ENCODE assay signal across 1 cellular context in the genomic region with DNA sequence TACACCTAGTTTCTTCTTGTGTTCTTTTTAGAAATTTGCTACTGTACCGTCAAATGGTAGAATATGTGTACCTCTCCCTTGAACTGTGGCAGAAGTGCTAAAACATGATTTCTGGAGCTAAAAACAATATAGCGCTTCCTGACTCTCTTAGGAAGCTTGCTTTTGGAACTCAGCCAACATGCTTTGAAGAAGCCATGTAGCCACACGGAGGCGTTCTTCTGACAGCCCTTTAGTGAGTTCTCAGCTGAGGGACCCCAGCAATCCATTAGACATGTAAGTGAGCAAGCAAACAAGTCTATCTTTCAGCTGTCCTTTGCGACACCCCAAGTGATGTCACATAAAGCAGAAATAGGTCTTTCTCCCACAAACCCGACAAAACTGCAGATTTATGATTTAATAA.
TF ChIP-seq lines count a peak whose summit lies in the region.

No MANE protein-coding gene starts in this region.

TF ChIP-seq in GM23338, 12 proteins besides CTCF, POLR2A, EP300 and RAD21 (continued from another document):
- TF ChIP-seq, protein P1, sequence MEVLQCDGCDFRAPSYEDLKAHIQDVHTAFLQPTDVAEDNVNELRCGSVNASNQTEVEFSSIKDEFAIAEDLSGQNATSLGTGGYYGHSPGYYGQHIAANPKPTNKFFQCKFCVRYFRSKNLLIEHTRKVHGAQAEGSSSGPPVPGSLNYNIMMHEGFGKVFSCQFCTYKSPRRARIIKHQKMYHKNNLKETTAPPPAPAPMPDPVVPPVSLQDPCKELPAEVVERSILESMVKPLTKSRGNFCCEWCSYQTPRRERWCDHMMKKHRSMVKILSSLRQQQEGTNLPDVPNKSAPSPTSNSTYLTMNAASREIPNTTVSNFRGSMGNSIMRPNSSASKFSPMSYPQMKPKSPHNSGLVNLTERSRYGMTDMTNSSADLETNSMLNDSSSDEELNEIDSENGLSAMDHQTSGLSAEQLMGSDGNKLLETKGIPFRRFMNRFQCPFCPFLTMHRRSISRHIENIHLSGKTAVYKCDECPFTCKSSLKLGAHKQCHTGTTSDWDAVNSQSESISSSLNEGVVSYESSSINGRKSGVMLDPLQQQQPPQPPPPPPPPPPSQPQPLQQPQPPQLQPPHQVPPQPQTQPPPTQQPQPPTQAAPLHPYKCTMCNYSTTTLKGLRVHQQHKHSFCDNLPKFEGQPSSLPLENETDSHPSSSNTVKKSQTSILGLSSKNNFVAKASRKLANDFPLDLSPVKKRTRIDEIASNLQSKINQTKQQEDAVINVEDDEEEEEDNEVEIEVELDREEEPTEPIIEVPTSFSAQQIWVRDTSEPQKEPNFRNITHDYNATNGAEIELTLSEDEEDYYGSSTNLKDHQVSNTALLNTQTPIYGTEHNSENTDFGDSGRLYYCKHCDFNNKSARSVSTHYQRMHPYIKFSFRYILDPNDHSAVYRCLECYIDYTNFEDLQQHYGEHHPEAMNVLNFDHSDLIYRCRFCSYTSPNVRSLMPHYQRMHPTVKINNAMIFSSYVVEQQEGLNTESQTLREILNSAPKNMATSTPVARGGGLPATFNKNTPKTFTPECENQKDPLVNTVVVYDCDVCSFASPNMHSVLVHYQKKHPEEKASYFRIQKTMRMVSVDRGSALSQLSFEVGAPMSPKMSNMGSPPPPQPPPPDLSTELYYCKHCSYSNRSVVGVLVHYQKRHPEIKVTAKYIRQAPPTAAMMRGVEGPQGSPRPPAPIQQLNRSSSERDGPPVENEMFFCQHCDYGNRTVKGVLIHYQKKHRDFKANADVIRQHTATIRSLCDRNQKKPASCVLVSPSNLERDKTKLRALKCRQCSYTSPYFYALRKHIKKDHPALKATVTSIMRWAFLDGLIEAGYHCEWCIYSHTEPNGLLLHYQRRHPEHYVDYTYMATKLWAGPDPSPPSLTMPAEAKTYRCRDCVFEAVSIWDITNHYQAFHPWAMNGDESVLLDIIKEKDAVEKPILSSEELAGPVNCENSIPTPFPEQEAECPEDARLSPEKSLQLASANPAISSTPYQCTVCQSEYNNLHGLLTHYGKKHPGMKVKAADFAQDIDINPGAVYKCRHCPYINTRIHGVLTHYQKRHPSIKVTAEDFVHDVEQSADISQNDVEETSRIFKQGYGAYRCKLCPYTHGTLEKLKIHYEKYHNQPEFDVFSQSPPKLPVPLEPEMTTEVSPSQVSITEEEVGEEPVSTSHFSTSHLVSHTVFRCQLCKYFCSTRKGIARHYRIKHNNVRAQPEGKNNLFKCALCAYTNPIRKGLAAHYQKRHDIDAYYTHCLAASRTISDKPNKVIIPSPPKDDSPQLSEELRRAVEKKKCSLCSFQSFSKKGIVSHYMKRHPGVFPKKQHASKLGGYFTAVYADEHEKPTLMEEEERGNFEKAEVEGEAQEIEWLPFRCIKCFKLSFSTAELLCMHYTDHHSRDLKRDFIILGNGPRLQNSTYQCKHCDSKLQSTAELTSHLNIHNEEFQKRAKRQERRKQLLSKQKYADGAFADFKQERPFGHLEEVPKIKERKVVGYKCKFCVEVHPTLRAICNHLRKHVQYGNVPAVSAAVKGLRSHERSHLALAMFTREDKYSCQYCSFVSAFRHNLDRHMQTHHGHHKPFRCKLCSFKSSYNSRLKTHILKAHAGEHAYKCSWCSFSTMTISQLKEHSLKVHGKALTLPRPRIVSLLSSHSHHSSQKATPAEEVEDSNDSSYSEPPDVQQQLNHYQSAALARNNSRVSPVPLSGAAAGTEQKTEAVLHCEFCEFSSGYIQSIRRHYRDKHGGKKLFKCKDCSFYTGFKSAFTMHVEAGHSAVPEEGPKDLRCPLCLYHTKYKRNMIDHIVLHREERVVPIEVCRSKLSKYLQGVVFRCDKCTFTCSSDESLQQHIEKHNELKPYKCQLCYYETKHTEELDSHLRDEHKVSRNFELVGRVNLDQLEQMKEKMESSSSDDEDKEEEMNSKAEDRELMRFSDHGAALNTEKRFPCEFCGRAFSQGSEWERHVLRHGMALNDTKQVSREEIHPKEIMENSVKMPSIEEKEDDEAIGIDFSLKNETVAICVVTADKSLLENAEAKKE (CRISPR knock-in tag; IDR thresholded peaks at IDR 0.05): no peak
- TF ChIP-seq CREB1 (CRISPR knock-in tag; IDR thresholded peaks at IDR 0.05; ENCODE audit: low read depth) (no peak), EZH2 (IDR thresholded peaks at IDR 0.05; ENCODE audit: low read depth, unreplicated experiment) (no peak), STAT1 (IDR thresholded peaks at IDR 0.05; ENCODE audit: unreplicated experiment) (no peak), ZNF114 (CRISPR knock-in tag; IDR thresholded peaks at IDR 0.05) (no peak)
